17 cellular contexts compared by ENCODE assay signal in the genomic region with DNA sequence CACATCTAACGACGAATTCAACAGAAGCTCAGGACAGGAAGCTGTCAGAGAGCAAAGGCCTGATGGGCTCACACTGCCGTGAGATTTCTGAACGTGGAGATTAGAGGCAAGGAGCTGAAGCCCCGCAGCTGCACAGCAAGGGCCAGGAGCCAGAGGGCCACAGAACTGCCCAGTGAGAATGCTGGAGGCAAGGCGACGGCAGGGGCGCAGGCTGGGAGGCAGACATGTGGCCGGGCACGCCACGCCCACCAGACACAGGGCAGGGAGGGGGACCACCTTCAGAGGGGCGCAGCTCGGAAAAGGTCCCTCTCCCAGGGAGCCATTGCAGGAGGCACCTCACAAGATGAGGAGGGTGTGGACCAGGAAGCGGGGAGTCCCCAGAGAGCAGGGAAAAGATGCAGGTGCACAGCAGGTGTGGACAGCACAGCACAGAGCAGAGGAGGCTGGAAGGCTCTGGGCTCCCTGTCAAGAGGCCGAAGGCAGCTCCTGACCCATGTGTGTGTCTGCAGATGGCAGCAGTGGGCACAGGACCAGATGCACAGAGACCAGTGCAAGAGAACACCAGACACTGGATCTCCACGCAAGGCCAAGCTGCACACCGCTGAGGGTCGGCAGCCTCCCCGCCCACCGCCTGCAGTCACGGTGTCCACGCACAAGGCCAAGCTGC. TPM values are rescaled to one million over a fixed set of nuclear protein-coding genes. Genes with fewer than 3 reads are reported as not detected.
DNase-seq lines count a peak whose midpoint lies in the region; ATAC-seq and TF ChIP-seq lines count a peak whose summit lies in the region.
"Had no signal": no experiment of that assay in that cellular context is flagged by ENCODE, and none has a peak within 500 bp of the region (broad histone marks: within the 10 kb centered on the region; RNA-seq: fewer than 3 reads in every experiment).

No MANE protein-coding gene starts in this region.

- peaks cover 25% of the 10 kb centered on the region for H3K4me1 Mint-ChIP-seq in stimulated activated effector memory CD8-positive, alpha-beta T cell treated with anti-CD3 and anti-CD28 coated beads, Interleukin-12 subunit alpha, Interleukin-12 subunit beta, amount 100 ng/mL, for 72 hours

- ATAC-seq in SK-N-SH treated with all-trans-retinoic acid at 6 μM for 48 hours (0 out of 3 replicates have a peak, but pooled peaks have one; percentile 34), left lobe of liver (peak; percentile 25)
- ATAC-seq in stimulated activated effector memory CD8-positive, alpha-beta T cell treated with anti-CD3 and anti-CD28 coated beads, Interleukin-12 subunit alpha, Interleukin-12 subunit beta, amount 100 ng/mL, for 72 hours, result no peak
- no peak for ATAC-seq in stimulated activated naive CD8-positive, alpha-beta T cell treated with anti-CD3 and anti-CD28 coated beads, Interleukin-15, Interleukin-2, amounts not matched to agents 100 U/mL and 50 U/mL, for 24 hours

- peaks cover 5% of the 10 kb centered on the region for H3K36me3 Mint-ChIP-seq in stimulated activated effector memory CD8-positive, alpha-beta T cell treated with anti-CD3 and anti-CD28 coated beads, Interleukin-12 subunit alpha, Interleukin-12 subunit beta, amount 100 ng/mL, for 72 hours

- H3K4me3 Mint-ChIP-seq in stimulated activated effector memory CD8-positive, alpha-beta T cell treated with anti-CD3 and anti-CD28 coated beads, Interleukin-12 subunit alpha, Interleukin-12 subunit beta, amount 100 ng/mL, for 72 hours, result no peak overlapping the region

- H3K27ac Mint-ChIP-seq in stimulated activated effector memory CD8-positive, alpha-beta T cell treated with anti-CD3 and anti-CD28 coated beads, Interleukin-12 subunit alpha, Interleukin-12 subunit beta, amount 100 ng/mL, for 72 hours, result peak overlapping the region; percentile 70
- H3K27ac Mint-ChIP-seq: CD4-positive, alpha-beta memory T cell had no signal

- no peaks in the 10 kb centered on the region for H3K9me3 Mint-ChIP-seq in stimulated activated effector memory CD8-positive, alpha-beta T cell treated with anti-CD3 and anti-CD28 coated beads, Interleukin-12 subunit alpha, Interleukin-12 subunit beta, amount 100 ng/mL, for 72 hours

- DNase-seq in COLO668 (lab: John Stamatoyannopoulos, UW; ENCODE audit: unreplicated experiment) (peak; percentile 19), left lobe of liver (ENCODE audit: low spot score) (no peak), NCI-H82 treated with DMSO at 0.1 percent for 48 hours (lab: John Stamatoyannopoulos, UW; ENCODE audit: unreplicated experiment) (no peak)
- no peak for DNase-seq in stimulated activated effector memory CD8-positive, alpha-beta T cell treated with anti-CD3 and anti-CD28 coated beads, Interleukin-12 subunit alpha, Interleukin-12 subunit beta, amount 100 ng/mL, for 72 hours (ENCODE audit: low spot score in 2 of 2)
- DNase-seq in activated naive CD4-positive, alpha-beta T cell treated with Interleukin-2 at 50 U/mL for 16 hours, result no peak
- no peak for DNase-seq in stimulated activated naive CD8-positive, alpha-beta T cell treated with anti-CD3 and anti-CD28 coated beads, Interleukin-15, Interleukin-2, amounts not matched to agents 100 U/mL and 50 U/mL, for 24 hours
- DNase-seq: AML-193; CD4-positive, alpha-beta memory T cell; DMS79 treated with DMSO at 0.1 percent for 48 hours; HCEC 1CT; KBM-7; MV-4-11; NCI-H1417; NCI-H187 treated with DMSO at 0.1 percent for 48 hours; NCI-H526 treated with DMSO at 0.1 percent for 48 hours; NK-92 treated with Interleukin-12 subunit alpha and Interleukin-12 subunit beta, amount 100 ng/mL, for 24 hours had no signal

TF ChIP-seq in SK-N-SH treated with all-trans-retinoic acid at 6 μM for 48 hours, 23 proteins besides CTCF, POLR2A, EP300 and RAD21:
- TF ChIP-seq CSDC2 (CRISPR knock-in tag; IDR thresholded peaks at IDR 0.05), result no peak
- no peak for TF ChIP-seq ZNF70 (CRISPR knock-in tag; IDR thresholded peaks at IDR 0.05)
- TF ChIP-seq TCF4 (CRISPR knock-in tag; IDR thresholded peaks at IDR 0.05; ENCODE audit: borderline replicate concordance), result no peak
- TF ChIP-seq ZNF8 (CRISPR knock-in tag; IDR thresholded peaks at IDR 0.05), result no peak
- no peak for TF ChIP-seq RARB (CRISPR knock-in tag; IDR thresholded peaks at IDR 0.05)
- TF ChIP-seq, protein P1, sequence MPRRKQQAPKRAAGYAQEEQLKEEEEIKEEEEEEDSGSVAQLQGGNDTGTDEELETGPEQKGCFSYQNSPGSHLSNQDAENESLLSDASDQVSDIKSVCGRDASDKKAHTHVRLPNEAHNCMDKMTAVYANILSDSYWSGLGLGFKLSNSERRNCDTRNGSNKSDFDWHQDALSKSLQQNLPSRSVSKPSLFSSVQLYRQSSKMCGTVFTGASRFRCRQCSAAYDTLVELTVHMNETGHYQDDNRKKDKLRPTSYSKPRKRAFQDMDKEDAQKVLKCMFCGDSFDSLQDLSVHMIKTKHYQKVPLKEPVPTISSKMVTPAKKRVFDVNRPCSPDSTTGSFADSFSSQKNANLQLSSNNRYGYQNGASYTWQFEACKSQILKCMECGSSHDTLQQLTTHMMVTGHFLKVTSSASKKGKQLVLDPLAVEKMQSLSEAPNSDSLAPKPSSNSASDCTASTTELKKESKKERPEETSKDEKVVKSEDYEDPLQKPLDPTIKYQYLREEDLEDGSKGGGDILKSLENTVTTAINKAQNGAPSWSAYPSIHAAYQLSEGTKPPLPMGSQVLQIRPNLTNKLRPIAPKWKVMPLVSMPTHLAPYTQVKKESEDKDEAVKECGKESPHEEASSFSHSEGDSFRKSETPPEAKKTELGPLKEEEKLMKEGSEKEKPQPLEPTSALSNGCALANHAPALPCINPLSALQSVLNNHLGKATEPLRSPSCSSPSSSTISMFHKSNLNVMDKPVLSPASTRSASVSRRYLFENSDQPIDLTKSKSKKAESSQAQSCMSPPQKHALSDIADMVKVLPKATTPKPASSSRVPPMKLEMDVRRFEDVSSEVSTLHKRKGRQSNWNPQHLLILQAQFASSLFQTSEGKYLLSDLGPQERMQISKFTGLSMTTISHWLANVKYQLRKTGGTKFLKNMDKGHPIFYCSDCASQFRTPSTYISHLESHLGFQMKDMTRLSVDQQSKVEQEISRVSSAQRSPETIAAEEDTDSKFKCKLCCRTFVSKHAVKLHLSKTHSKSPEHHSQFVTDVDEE (CRISPR knock-in tag; IDR thresholded peaks at IDR 0.05), result no peak
- TF ChIP-seq BACH2 (CRISPR knock-in tag; IDR thresholded peaks at IDR 0.05; ENCODE audit: borderline replicate concordance), result no peak
- no peak for TF ChIP-seq OSR1 (CRISPR knock-in tag; IDR thresholded peaks at IDR 0.05)
- TF ChIP-seq PPARA (CRISPR knock-in tag; IDR thresholded peaks at IDR 0.05; ENCODE audit: borderline replicate concordance), result no peak
- TF ChIP-seq, protein P2, sequence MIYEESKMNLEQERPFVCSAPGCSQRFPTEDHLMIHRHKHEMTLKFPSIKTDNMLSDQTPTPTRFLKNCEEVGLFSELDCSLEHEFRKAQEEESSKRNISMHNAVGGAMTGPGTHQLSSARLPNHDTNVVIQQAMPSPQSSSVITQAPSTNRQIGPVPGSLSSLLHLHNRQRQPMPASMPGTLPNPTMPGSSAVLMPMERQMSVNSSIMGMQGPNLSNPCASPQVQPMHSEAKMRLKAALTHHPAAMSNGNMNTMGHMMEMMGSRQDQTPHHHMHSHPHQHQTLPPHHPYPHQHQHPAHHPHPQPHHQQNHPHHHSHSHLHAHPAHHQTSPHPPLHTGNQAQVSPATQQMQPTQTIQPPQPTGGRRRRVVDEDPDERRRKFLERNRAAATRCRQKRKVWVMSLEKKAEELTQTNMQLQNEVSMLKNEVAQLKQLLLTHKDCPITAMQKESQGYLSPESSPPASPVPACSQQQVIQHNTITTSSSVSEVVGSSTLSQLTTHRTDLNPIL (CRISPR knock-in tag; IDR thresholded peaks at IDR 0.05; ENCODE audit: low read depth), result no peak
- TF ChIP-seq ARNTL (CRISPR knock-in tag; IDR thresholded peaks at IDR 0.05; ENCODE audit: borderline replicate concordance, low read depth), result no peak
- TF ChIP-seq, protein P3, sequence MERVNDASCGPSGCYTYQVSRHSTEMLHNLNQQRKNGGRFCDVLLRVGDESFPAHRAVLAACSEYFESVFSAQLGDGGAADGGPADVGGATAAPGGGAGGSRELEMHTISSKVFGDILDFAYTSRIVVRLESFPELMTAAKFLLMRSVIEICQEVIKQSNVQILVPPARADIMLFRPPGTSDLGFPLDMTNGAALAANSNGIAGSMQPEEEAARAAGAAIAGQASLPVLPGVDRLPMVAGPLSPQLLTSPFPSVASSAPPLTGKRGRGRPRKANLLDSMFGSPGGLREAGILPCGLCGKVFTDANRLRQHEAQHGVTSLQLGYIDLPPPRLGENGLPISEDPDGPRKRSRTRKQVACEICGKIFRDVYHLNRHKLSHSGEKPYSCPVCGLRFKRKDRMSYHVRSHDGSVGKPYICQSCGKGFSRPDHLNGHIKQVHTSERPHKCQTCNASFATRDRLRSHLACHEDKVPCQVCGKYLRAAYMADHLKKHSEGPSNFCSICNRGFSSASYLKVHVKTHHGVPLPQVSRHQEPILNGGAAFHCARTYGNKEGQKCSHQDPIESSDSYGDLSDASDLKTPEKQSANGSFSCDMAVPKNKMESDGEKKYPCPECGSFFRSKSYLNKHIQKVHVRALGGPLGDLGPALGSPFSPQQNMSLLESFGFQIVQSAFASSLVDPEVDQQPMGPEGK (CRISPR knock-in tag; IDR thresholded peaks at IDR 0.05; ENCODE audit: borderline replicate concordance), result no peak
- no peak for TF ChIP-seq SNAI2 (CRISPR knock-in tag; IDR thresholded peaks at IDR 0.05)
- no peak for TF ChIP-seq ZFP3 (CRISPR knock-in tag; IDR thresholded peaks at IDR 0.05)
- no peak for TF ChIP-seq TOX (CRISPR knock-in tag; IDR thresholded peaks at IDR 0.05; ENCODE audit: borderline replicate concordance)
- no peak for TF ChIP-seq ISL1 (CRISPR knock-in tag; IDR thresholded peaks at IDR 0.05)
- TF ChIP-seq ESRRG (CRISPR knock-in tag; IDR thresholded peaks at IDR 0.05), result no peak
- TF ChIP-seq, protein P4, sequence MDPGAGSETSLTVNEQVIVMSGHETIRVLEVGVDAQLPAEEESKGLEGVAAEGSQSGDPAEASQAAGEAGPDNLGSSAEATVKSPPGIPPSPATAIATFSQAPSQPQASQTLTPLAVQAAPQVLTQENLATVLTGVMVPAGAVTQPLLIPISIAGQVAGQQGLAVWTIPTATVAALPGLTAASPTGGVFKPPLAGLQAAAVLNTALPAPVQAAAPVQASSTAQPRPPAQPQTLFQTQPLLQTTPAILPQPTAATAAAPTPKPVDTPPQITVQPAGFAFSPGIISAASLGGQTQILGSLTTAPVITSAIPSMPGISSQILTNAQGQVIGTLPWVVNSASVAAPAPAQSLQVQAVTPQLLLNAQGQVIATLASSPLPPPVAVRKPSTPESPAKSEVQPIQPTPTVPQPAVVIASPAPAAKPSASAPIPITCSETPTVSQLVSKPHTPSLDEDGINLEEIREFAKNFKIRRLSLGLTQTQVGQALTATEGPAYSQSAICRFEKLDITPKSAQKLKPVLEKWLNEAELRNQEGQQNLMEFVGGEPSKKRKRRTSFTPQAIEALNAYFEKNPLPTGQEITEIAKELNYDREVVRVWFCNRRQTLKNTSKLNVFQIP (CRISPR knock-in tag; IDR thresholded peaks at IDR 0.05; ENCODE audit: borderline replicate concordance, low read depth), result no peak
- no peak for TF ChIP-seq GLIS3 (CRISPR knock-in tag; IDR thresholded peaks at IDR 0.05)

RNA-seq across cellular contexts. Expression of a gene that starts 23.0 kb away (rescaled TPM):
- 20.3 TPM for total RNA-seq in left lobe of liver

RNA-seq across cellular contexts. Expression of a gene that starts 29.4 kb away (rescaled TPM):
- total RNA-seq in left lobe of liver, result 20.5 TPM

RNA-seq across cellular contexts. Expression of a gene that starts 43.2 kb away (rescaled TPM):
- total RNA-seq in left lobe of liver, result 26.6 TPM

Comparison
In these comparisons a context has a peak if more than half of its experiments do, and no peak if none do; other contexts are left out.
1. ATAC-seq: peak in SK-N-SH treated with all-trans-retinoic acid at 6 μM for 48 hours (single experiment) and left lobe of liver (single experiment); none in stimulated activated effector memory CD8-positive, alpha-beta T cell treated with anti-CD3 and anti-CD28 coated beads, Interleukin-12 subunit alpha, Interleukin-12 subunit beta, amount 100 ng/mL, for 72 hours (single experiment) and stimulated activated naive CD8-positive, alpha-beta T cell treated with anti-CD3 and anti-CD28 coated beads, Interleukin-15, Interleukin-2, amounts not matched to agents 100 U/mL and 50 U/mL, for 24 hours (single experiment).